In genomic region chr10:63901228-63901627, GRCh38 we compare ENCODE assay signal across 15 cellular contexts.
DNase-seq lines count a peak whose midpoint lies in the region; ATAC-seq and TF ChIP-seq lines count a peak whose summit lies in the region.
"Had no signal": no experiment of that assay in that cellular context is flagged by ENCODE, and none has a peak within 500 bp of the region (broad histone marks: within the 10 kb centered on the region; RNA-seq: fewer than 3 reads in every experiment).

No MANE protein-coding gene starts in this region.

- H3K4me3 Mint-ChIP-seq in WTC11 = no peak overlapping the region
- no peak overlapping the region for H3K4me3 Mint-ChIP-seq in CD4-positive, alpha-beta memory T cell
- H3K4me3 Mint-ChIP-seq: memory B cell; stimulated activated naive B cell treated with anti-CD40 and anti-IgM and Interleukin-4, amounts not matched to agents 10 μg/mL and 1 μg/mL and 100 μg/mL, for 72 hours had no signal

- no peak overlapping the region for H3K27ac ChIP-seq in osteoblast (ENCODE audit: low read depth, low read length)
- no peak overlapping the region for H3K27ac ChIP-seq in gastrocnemius medialis
- H3K27ac ChIP-seq in CD4-positive, alpha-beta memory T cell (ENCODE audit: low read depth, low read length) = no peak overlapping the region

- in situ Hi-C loops in gastrocnemius medialis (cut with MboI; ENCODE audit: low sequenced_read_pairs in 4 of 4) = no loop called here

- TF ChIP-seq POLR2A in gastrocnemius medialis (IDR thresholded peaks at IDR 0.05) = no peak

- no peaks in the 10 kb centered on the region for H3K27me3 Mint-ChIP-seq in WTC11 (ENCODE audit: low read depth)
- peaks cover 5 to 10% of the 10 kb centered on the region in 2 donors for H3K27me3 Mint-ChIP-seq in CD4-positive, alpha-beta memory T cell

- no peaks in the 10 kb centered on the region for H3K36me3 Mint-ChIP-seq in WTC11
- no peaks in the 10 kb centered on the region for H3K36me3 Mint-ChIP-seq in CD4-positive, alpha-beta memory T cell
- H3K36me3 Mint-ChIP-seq: memory B cell; stimulated activated naive B cell treated with anti-CD40 and anti-IgM and Interleukin-4, amounts not matched to agents 10 μg/mL and 1 μg/mL and 100 μg/mL, for 72 hours had no signal

- CTCF ChIA-PET in WTC11 (lab: Charles Lee) = interaction anchor here (0.6 to 3.9 kb wide), 17 partner anchors 10 to 135 kb away, joined by 3 to 38 read pairs (median 5); no protein-coding TSS in a partner anchor
- CTCF ChIA-PET in CD4-positive, alpha-beta memory T cell (lab: Charles Lee; ENCODE audit: partially characterized antibody) = interaction anchor here (0.9 kb wide), 1 partner anchor 11 kb away, joined by 3 read pairs; no protein-coding TSS in a partner anchor

- TF ChIP-seq CTCF in WTC11 (IDR thresholded peaks at IDR 0.05) = peak; percentile 79
- TF ChIP-seq CTCF in osteoblast (IDR thresholded peaks at IDR 0.05; ENCODE audit: extremely low read depth, low read depth, low read length) = peak; percentile 27
- no peak for TF ChIP-seq CTCF in gastrocnemius medialis (IDR thresholded peaks at IDR 0.05 in 4 of 5, conservative IDR thresholded peaks at IDR 0.05 in 1 of 5)

- no peak overlapping the region for H3K4me2 ChIP-seq in osteoblast (ENCODE audit: insufficient read depth, low read length)

- no peaks in the 10 kb centered on the region for H4K20me1 ChIP-seq in osteoblast (ENCODE audit: insufficient read depth, low read length)

- H3K9me3 ChIP-seq in osteoblast (ENCODE audit: low read depth, low read length) = no peaks in the 10 kb centered on the region
- no peaks in the 10 kb centered on the region for H3K9me3 ChIP-seq in gastrocnemius medialis
- H3K9me3 ChIP-seq in CD4-positive, alpha-beta memory T cell (ENCODE audit: control insufficient read depth in 1 of 2, low read length in 2 of 2) = no peaks in the 10 kb centered on the region
- H3K9me3 ChIP-seq: HAP-1 had no signal

- no peak overlapping the region for H2AFZ ChIP-seq in osteoblast (ENCODE audit: low read length)

- DNase-seq in NCI-H82 (lab: John Stamatoyannopoulos, UW) (peak; percentile 39), NCI-H82 treated with DMSO at 0.1 percent for 48 hours (lab: John Stamatoyannopoulos, UW; ENCODE audit: unreplicated experiment) (no peak), WTC11 (ENCODE audit: low spot score) (peak; percentile 55), osteoblast (ENCODE audit: insufficient read length, low spot score, missing footprints) (no peak), gastrocnemius medialis (no peak), kidney tubule cell (ENCODE audit: low spot score) (no peak)
- DNase-seq in CD4-positive, alpha-beta memory T cell = no peak
- DNase-seq: activated CD4-positive, alpha-beta T cell treated with anti-CD3 and anti-CD28 coated beads, Interleukin-2, amount 50 U/mL, for 1 hour; amygdala; RPMI8226; stimulated activated naive B cell treated with anti-CD40 and anti-IgM and Interleukin-4, amounts not matched to agents 10 μg/mL and 1 μg/mL and 100 μg/mL, for 72 hours had no signal

- H3K4me3 ChIP-seq in osteoblast (ENCODE audit: insufficient read depth, low read length) (no peak overlapping the region), gastrocnemius medialis (no peak overlapping the region)
- no peak overlapping the region for H3K4me3 ChIP-seq in CD4-positive, alpha-beta memory T cell (ENCODE audit: low read length in 2 of 2)
- H3K4me3 ChIP-seq: HAP-1, smooth muscle cell had no signal

- H3K4me1 Mint-ChIP-seq in WTC11 = peaks cover 3% of the 10 kb centered on the region; the same call in 1 of the 2 replicates
- H3K4me1 Mint-ChIP-seq in CD4-positive, alpha-beta memory T cell = no peaks in the 10 kb centered on the region
- H3K4me1 Mint-ChIP-seq: memory B cell; stimulated activated naive B cell treated with anti-CD40 and anti-IgM and Interleukin-4, amounts not matched to agents 10 μg/mL and 1 μg/mL and 100 μg/mL, for 72 hours had no signal

- POLR2A ChIA-PET in WTC11 (lab: Charles Lee) = no interaction called here
- POLR2A ChIA-PET in CD4-positive, alpha-beta memory T cell (lab: Charles Lee; ENCODE audit: partially characterized antibody) = no interaction called here

- H3K79me2 ChIP-seq in osteoblast (ENCODE audit: insufficient read depth, low read length) = no peaks in the 10 kb centered on the region

- intact Hi-C loops in gastrocnemius medialis (cut with DNase I; ENCODE audit: low total_unique reads) = no loop called here
- intact Hi-C loops in CD4-positive, alpha-beta memory T cell (cut with micrococcal nuclease) = no loop called here

- H3K27me3 ChIP-seq in osteoblast (ENCODE audit: insufficient read depth, low read length) = no peaks in the 10 kb centered on the region
- no peaks in the 10 kb centered on the region for H3K27me3 ChIP-seq in gastrocnemius medialis
- no peaks in the 10 kb centered on the region for H3K27me3 ChIP-seq in CD4-positive, alpha-beta memory T cell (ENCODE audit: insufficient read depth, low read length)

- H3K9me3 Mint-ChIP-seq in WTC11 = peaks cover 6% of the 10 kb centered on the region
- no peaks in the 10 kb centered on the region for H3K9me3 Mint-ChIP-seq in CD4-positive, alpha-beta memory T cell
- H3K9me3 Mint-ChIP-seq: memory B cell; stimulated activated naive B cell treated with anti-CD40 and anti-IgM and Interleukin-4, amounts not matched to agents 10 μg/mL and 1 μg/mL and 100 μg/mL, for 72 hours had no signal

- no peak overlapping the region for H3K27ac Mint-ChIP-seq in WTC11
- no peak overlapping the region for H3K27ac Mint-ChIP-seq in CD4-positive, alpha-beta memory T cell
- H3K27ac Mint-ChIP-seq: memory B cell; stimulated activated naive B cell treated with anti-CD40 and anti-IgM and Interleukin-4, amounts not matched to agents 10 μg/mL and 1 μg/mL and 100 μg/mL, for 72 hours had no signal

- no peaks in the 10 kb centered on the region for H3K36me3 ChIP-seq in osteoblast (ENCODE audit: insufficient read depth, low read length)
- H3K36me3 ChIP-seq in gastrocnemius medialis = no peaks in the 10 kb centered on the region
- no peaks in the 10 kb centered on the region for H3K36me3 ChIP-seq in CD4-positive, alpha-beta memory T cell (ENCODE audit: insufficient read depth, low read length)
- H3K36me3 ChIP-seq: HAP-1 had no signal

- H3K4me1 ChIP-seq in osteoblast (ENCODE audit: insufficient read depth, low read length) (peaks cover 5% of the 10 kb centered on the region), gastrocnemius medialis (no peaks in the 10 kb centered on the region)
- no peaks in the 10 kb centered on the region for H3K4me1 ChIP-seq in CD4-positive, alpha-beta memory T cell (ENCODE audit: insufficient read depth, low read length)

- ATAC-seq in HG03103 (IDR thresholded peaks at IDR 0.05; ENCODE audit: low read depth, unreplicated experiment) (peak; percentile 75), WTC11 (peak; percentile 99), gastrocnemius medialis (no peak)
- ATAC-seq: stimulated activated naive B cell treated with anti-CD40 and anti-IgM and Interleukin-4, amounts not matched to agents 10 μg/mL and 1 μg/mL and 100 μg/mL, for 72 hours had no signal

TF ChIP-seq in WTC11, 78 proteins besides CTCF, POLR2A, EP300 and RAD21:
- TF ChIP-seq FOXJ3 (CRISPR knock-in tag; IDR thresholded peaks at IDR 0.05; ENCODE audit: borderline replicate concordance) = no peak
- no peak for TF ChIP-seq SOX15 (CRISPR knock-in tag; IDR thresholded peaks at IDR 0.05)
- no peak for TF ChIP-seq ARID4B (CRISPR knock-in tag; IDR thresholded peaks at IDR 0.05; ENCODE audit: borderline replicate concordance)
- no peak for TF ChIP-seq GABPB1 (CRISPR knock-in tag; IDR thresholded peaks at IDR 0.05)
- TF ChIP-seq ETV6 (CRISPR knock-in tag; IDR thresholded peaks at IDR 0.05) = no peak

Comparison
In these comparisons a context has a peak if more than half of its experiments do, and no peak if none do; other contexts are left out.
1. DNase-seq: peak in NCI-H82 (single experiment) and WTC11 (single experiment); none in NCI-H82 treated with DMSO at 0.1 percent for 48 hours (single experiment), osteoblast (single experiment), gastrocnemius medialis (0 of 2), kidney tubule cell (single experiment) and CD4-positive, alpha-beta memory T cell (0 of 5).
2. ATAC-seq: peak in HG03103 (single experiment) and WTC11 (single experiment); none in gastrocnemius medialis (0 of 2).
3. CTCF ChIP-seq: peak in WTC11 (single experiment) and osteoblast (single experiment); none in gastrocnemius medialis (0 of 5).